Comparison of ENCODE assay signal across 1 cellular context in the genomic region with DNA sequence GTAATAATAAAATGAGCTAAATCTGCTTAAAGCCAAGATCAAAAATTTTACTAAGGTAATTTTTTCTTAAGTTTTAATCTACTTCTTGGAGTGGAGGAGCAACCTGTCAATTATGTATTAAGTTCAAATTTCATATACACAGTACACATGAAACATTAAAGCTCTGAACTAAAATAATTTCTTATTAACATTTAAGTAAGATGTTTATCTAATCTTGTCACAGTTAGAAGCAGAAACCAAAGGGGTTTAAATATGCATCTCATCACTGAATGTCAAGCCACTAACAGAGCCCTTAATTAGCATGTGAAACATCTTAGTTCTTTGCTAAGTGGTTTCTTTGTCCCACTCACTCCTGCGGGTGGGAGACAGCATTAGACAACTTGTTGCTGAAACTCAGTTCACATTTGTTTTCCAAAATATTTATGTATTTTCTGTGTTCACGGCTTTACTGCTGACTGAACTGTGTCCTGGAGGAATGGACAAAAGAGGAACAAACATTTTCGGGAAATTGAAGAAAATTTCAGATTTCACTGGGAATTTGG.
TF ChIP-seq lines count a peak whose summit lies in the region.

No MANE protein-coding gene starts in this region.

TF ChIP-seq in WTC11, 78 proteins besides CTCF, POLR2A, EP300 and RAD21 (continued from another document):
- TF ChIP-seq, protein P1, sequence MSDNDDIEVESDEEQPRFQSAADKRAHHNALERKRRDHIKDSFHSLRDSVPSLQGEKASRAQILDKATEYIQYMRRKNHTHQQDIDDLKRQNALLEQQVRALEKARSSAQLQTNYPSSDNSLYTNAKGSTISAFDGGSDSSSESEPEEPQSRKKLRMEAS (CRISPR knock-in tag; IDR thresholded peaks at IDR 0.05) = no peak
- TF ChIP-seq, protein P2, sequence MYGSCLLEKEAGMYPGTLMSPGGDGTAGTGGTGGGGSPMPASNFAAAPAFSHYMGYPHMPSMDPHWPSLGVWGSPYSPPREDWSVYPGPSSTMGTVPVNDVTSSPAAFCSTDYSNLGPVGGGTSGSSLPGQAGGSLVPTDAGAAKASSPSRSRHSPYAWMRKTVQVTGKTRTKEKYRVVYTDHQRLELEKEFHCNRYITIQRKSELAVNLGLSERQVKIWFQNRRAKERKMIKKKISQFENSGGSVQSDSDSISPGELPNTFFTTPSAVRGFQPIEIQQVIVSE (CRISPR knock-in tag; IDR thresholded peaks at IDR 0.05; ENCODE audit: borderline replicate concordance) = no peak
- TF ChIP-seq FOXJ3 (CRISPR knock-in tag; IDR thresholded peaks at IDR 0.05; ENCODE audit: borderline replicate concordance) (no peak), CBFB (CRISPR knock-in tag; IDR thresholded peaks at IDR 0.05; ENCODE audit: low read depth) (no peak), OVOL2 (CRISPR knock-in tag; IDR thresholded peaks at IDR 0.05; ENCODE audit: borderline replicate concordance) (no peak), ZNF121 (CRISPR knock-in tag; IDR thresholded peaks at IDR 0.05) (no peak), NR2C2 (CRISPR knock-in tag; IDR thresholded peaks at IDR 0.05) (no peak), NFYB (CRISPR knock-in tag; conservative IDR thresholded peaks at IDR 0.05; ENCODE audit: low read depth) (no peak), SP1 (CRISPR knock-in tag; conservative IDR thresholded peaks at IDR 0.05) (no peak), CREM (CRISPR knock-in tag; IDR thresholded peaks at IDR 0.05) (no peak)
- TF ChIP-seq, protein P3, sequence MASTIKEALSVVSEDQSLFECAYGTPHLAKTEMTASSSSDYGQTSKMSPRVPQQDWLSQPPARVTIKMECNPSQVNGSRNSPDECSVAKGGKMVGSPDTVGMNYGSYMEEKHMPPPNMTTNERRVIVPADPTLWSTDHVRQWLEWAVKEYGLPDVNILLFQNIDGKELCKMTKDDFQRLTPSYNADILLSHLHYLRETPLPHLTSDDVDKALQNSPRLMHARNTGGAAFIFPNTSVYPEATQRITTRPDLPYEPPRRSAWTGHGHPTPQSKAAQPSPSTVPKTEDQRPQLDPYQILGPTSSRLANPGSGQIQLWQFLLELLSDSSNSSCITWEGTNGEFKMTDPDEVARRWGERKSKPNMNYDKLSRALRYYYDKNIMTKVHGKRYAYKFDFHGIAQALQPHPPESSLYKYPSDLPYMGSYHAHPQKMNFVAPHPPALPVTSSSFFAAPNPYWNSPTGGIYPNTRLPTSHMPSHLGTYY (CRISPR knock-in tag; IDR thresholded peaks at IDR 0.05) = no peak
- TF ChIP-seq, protein P4, sequence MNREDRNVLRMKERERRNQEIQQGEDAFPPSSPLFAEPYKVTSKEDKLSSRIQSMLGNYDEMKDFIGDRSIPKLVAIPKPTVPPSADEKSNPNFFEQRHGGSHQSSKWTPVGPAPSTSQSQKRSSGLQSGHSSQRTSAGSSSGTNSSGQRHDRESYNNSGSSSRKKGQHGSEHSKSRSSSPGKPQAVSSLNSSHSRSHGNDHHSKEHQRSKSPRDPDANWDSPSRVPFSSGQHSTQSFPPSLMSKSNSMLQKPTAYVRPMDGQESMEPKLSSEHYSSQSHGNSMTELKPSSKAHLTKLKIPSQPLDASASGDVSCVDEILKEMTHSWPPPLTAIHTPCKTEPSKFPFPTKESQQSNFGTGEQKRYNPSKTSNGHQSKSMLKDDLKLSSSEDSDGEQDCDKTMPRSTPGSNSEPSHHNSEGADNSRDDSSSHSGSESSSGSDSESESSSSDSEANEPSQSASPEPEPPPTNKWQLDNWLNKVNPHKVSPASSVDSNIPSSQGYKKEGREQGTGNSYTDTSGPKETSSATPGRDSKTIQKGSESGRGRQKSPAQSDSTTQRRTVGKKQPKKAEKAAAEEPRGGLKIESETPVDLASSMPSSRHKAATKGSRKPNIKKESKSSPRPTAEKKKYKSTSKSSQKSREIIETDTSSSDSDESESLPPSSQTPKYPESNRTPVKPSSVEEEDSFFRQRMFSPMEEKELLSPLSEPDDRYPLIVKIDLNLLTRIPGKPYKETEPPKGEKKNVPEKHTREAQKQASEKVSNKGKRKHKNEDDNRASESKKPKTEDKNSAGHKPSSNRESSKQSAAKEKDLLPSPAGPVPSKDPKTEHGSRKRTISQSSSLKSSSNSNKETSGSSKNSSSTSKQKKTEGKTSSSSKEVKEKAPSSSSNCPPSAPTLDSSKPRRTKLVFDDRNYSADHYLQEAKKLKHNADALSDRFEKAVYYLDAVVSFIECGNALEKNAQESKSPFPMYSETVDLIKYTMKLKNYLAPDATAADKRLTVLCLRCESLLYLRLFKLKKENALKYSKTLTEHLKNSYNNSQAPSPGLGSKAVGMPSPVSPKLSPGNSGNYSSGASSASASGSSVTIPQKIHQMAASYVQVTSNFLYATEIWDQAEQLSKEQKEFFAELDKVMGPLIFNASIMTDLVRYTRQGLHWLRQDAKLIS (CRISPR knock-in tag; IDR thresholded peaks at IDR 0.05; ENCODE audit: borderline replicate concordance) = no peak
TF ChIP-seq in WTC11: peak in this region for 0.
